ENCODE assay signal across 1 cellular context in genomic region chr17:41521574-41522261, GRCh38.
TF ChIP-seq lines count a peak whose summit lies in the region.

No MANE protein-coding gene starts in this region.

TF ChIP-seq in HepG2, 621 proteins besides CTCF, POLR2A, EP300 and RAD21 (continued from another document and continues in another):
- TF ChIP-seq ZBTB10 (CRISPR knock-in tag; IDR thresholded peaks at IDR 0.05; ENCODE audit: borderline replicate concordance) (no peak), CBX1 (IDR thresholded peaks at IDR 0.05; ENCODE audit: low read depth) (no peak), RBM22 (optimal IDR thresholded peaks at IDR 0.05; ENCODE audit: low read length) (no peak), TBX2 (CRISPR knock-in tag; IDR thresholded peaks at IDR 0.05; ENCODE audit: borderline replicate concordance) (no peak), MLX (CRISPR knock-in tag; IDR thresholded peaks at IDR 0.05) (no peak), PBX3 (CRISPR knock-in tag; IDR thresholded peaks at IDR 0.05; ENCODE audit: borderline replicate concordance) (no peak), ZNF780A (CRISPR knock-in tag; IDR thresholded peaks at IDR 0.05) (no peak), NR2F2 (IDR thresholded peaks at IDR 0.05; ENCODE audit: borderline replicate concordance, low read depth) (no peak), TOE1 (CRISPR knock-in tag; IDR thresholded peaks at IDR 0.05) (no peak), MEIS1 (CRISPR knock-in tag; IDR thresholded peaks at IDR 0.05; ENCODE audit: borderline replicate concordance) (no peak), PATZ1 (CRISPR knock-in tag; IDR thresholded peaks at IDR 0.05) (peak; percentile 45; the same call in 1 of the 2 replicates), ZNF580 (CRISPR knock-in tag; IDR thresholded peaks at IDR 0.05; ENCODE audit: borderline replicate concordance, low read depth) (no peak), ZNF687 (CRISPR knock-in tag; IDR thresholded peaks at IDR 0.05) (peak; percentile 52), ZNF558 (CRISPR knock-in tag; IDR thresholded peaks at IDR 0.05; ENCODE audit: borderline replicate concordance) (no peak), SIN3B (IDR thresholded peaks at IDR 0.05; ENCODE audit: low read length) (no peak), GATAD2A (CRISPR knock-in tag; IDR thresholded peaks at IDR 0.05) (no peak), ATF7 (IDR thresholded peaks at IDR 0.05) (no peak), ATF7 (CRISPR knock-in tag; IDR thresholded peaks at IDR 0.05) (no peak), DNMT1 (CRISPR knock-in tag; IDR thresholded peaks at IDR 0.05) (no peak), MAFF (IDR thresholded peaks at IDR 0.05; ENCODE audit: low read depth, low read length) (no peak), ZNF883 (CRISPR knock-in tag; IDR thresholded peaks at IDR 0.05; ENCODE audit: not compliant biosample characterization) (no peak), TCF12 (IDR thresholded peaks at IDR 0.05) (no peak), TCF12 (CRISPR knock-in tag; IDR thresholded peaks at IDR 0.05) (no peak), SOX5 (CRISPR knock-in tag; IDR thresholded peaks at IDR 0.05; ENCODE audit: borderline replicate concordance) (0 out of 2 replicates have a peak, but pooled peaks have one; percentile 4), MXD3 (CRISPR knock-in tag; IDR thresholded peaks at IDR 0.05) (no peak), PHF5A (CRISPR knock-in tag; IDR thresholded peaks at IDR 0.05; ENCODE audit: low read depth, unreplicated experiment) (no peak), ZNF891 (CRISPR knock-in tag; IDR thresholded peaks at IDR 0.05) (no peak), ZGPAT (CRISPR knock-in tag; IDR thresholded peaks at IDR 0.05) (0 out of 2 replicates have a peak, but pooled peaks have one; percentile 23), ZNF101 (CRISPR knock-in tag; IDR thresholded peaks at IDR 0.05; ENCODE audit: borderline replicate concordance, low read depth) (no peak), KAT7 (CRISPR knock-in tag; IDR thresholded peaks at IDR 0.05; ENCODE audit: borderline replicate concordance) (no peak), BHLHE40 (IDR thresholded peaks at IDR 0.05; ENCODE audit: low read length) (no peak), FOSL2 (CRISPR knock-in tag; IDR thresholded peaks at IDR 0.05) (peak; percentile 82), KMT2B (CRISPR knock-in tag; IDR thresholded peaks at IDR 0.05) (no peak), TAF15 (IDR thresholded peaks at IDR 0.05; ENCODE audit: low read depth, low read length, poor library complexity, severe bottlenecking) (no peak), ZUFSP (CRISPR knock-in tag; IDR thresholded peaks at IDR 0.05; ENCODE audit: borderline replicate concordance) (no peak), ADNP (CRISPR knock-in tag; IDR thresholded peaks at IDR 0.05) (peak; percentile 49; the same call in 1 of the 2 replicates), ZNF30 (CRISPR knock-in tag; IDR thresholded peaks at IDR 0.05) (no peak), STAG1 (CRISPR knock-in tag; IDR thresholded peaks at IDR 0.05) (no peak), IRF1 (CRISPR knock-in tag; IDR thresholded peaks at IDR 0.05; ENCODE audit: low read depth) (no peak), ZNF501 (CRISPR knock-in tag; IDR thresholded peaks at IDR 0.05) (no peak), TFAP4 (IDR thresholded peaks at IDR 0.05; ENCODE audit: borderline replicate concordance, low read depth) (0 out of 2 replicates have a peak, but pooled peaks have one; percentile 44), ZNF816 (CRISPR knock-in tag; IDR thresholded peaks at IDR 0.05; ENCODE audit: borderline replicate concordance) (no peak), KLF12 (CRISPR knock-in tag; IDR thresholded peaks at IDR 0.05; ENCODE audit: borderline replicate concordance) (no peak), ZNF17 (CRISPR knock-in tag; IDR thresholded peaks at IDR 0.05) (no peak), MIXL1 (CRISPR knock-in tag; IDR thresholded peaks at IDR 0.05) (no peak), USF2 (IDR thresholded peaks at IDR 0.05; ENCODE audit: low read depth, low read length) (no peak), USF2 (CRISPR knock-in tag; IDR thresholded peaks at IDR 0.05; ENCODE audit: borderline replicate concordance) (no peak), NRL (CRISPR knock-in tag; IDR thresholded peaks at IDR 0.05; ENCODE audit: borderline replicate concordance) (no peak)
